1 cellular context compared by ENCODE assay signal in the genomic region with DNA sequence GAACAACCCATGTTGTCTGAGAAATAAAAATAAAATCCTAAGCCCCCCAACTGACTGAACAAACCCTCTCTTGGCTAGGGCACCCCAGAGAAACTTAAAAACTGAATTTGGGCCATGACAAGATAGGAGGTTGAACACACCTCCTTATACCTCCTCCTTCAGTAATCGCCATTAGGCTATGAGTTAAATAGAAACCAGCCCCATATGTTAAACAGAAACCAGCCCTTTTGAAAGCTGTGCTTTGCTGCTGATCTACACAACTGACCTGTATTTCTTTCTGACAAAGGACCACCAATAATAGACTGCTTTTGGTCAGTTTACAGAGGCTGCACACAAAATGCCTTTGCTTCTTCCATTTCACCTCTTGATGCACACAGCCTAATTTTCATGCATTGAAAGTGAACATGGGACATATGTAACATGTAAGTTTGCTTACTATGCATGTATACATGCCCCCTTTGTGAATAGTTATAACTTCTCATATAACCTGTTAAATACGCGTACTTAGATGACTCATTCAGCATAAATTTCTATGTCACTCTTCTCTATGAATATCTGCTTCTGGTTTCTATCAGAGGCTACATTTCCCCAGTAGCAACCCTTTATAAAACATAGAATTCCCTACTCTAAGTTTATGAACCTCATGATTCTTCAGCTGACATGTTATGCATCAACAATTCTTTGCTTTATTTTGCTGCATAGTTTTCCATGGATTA.
TF ChIP-seq lines count a peak whose summit lies in the region.

No MANE protein-coding gene starts in this region.

TF ChIP-seq in GM12878, 131 proteins besides CTCF, POLR2A, EP300 and RAD21:
- TF ChIP-seq, protein P1, sequence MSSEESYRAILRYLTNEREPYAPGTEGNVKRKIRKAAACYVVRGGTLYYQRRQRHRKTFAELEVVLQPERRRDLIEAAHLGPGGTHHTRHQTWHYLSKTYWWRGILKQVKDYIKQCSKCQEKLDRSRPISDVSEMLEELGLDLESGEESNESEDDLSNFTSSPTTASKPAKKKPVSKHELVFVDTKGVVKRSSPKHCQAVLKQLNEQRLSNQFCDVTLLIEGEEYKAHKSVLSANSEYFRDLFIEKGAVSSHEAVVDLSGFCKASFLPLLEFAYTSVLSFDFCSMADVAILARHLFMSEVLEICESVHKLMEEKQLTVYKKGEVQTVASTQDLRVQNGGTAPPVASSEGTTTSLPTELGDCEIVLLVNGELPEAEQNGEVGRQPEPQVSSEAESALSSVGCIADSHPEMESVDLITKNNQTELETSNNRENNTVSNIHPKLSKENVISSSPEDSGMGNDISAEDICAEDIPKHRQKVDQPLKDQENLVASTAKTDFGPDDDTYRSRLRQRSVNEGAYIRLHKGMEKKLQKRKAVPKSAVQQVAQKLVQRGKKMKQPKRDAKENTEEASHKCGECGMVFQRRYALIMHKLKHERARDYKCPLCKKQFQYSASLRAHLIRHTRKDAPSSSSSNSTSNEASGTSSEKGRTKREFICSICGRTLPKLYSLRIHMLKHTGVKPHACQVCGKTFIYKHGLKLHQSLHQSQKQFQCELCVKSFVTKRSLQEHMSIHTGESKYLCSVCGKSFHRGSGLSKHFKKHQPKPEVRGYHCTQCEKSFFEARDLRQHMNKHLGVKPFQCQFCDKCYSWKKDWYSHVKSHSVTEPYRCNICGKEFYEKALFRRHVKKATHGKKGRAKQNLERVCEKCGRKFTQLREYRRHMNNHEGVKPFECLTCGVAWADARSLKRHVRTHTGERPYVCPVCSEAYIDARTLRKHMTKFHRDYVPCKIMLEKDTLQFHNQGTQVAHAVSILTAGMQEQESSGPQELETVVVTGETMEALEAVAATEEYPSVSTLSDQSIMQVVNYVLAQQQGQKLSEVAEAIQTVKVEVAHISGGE (CRISPR knock-in tag; IDR thresholded peaks at IDR 0.05): no peak
- TF ChIP-seq SREBF1 (IDR thresholded peaks at IDR 0.05; ENCODE audit: low read length) (no peak), JUNB (IDR thresholded peaks at IDR 0.05) (peak; percentile 48; the same call in 1 of the 2 replicates)
